ENCODE assay signal across 1 cellular context in the genomic region with DNA sequence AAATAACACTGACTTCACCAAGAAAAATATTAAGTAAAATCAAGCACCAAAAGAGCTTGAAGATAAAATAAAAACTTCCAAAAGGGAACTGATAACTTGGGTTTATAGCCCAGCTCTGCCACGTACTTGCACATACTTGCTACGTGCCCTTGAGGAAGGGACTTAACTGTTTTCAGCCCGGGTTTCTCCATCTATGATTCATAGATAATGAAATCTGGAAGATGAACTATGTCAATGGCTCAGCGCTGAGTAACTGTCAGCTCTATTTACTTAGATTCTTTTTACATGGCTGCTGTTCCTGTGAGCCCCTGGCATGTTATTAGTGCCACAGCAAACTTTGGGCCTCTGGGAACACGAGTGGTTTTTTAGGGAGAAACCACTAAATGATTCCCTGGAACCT.
A peak's percentile ranks its signal among the peaks of the same experiment; 100 is the strongest.
TF ChIP-seq lines count a peak whose summit lies in the region.

No MANE protein-coding gene starts in this region.

TF ChIP-seq in K562, 482 proteins besides CTCF, POLR2A, EP300 and RAD21:
- TF ChIP-seq, protein P1, sequence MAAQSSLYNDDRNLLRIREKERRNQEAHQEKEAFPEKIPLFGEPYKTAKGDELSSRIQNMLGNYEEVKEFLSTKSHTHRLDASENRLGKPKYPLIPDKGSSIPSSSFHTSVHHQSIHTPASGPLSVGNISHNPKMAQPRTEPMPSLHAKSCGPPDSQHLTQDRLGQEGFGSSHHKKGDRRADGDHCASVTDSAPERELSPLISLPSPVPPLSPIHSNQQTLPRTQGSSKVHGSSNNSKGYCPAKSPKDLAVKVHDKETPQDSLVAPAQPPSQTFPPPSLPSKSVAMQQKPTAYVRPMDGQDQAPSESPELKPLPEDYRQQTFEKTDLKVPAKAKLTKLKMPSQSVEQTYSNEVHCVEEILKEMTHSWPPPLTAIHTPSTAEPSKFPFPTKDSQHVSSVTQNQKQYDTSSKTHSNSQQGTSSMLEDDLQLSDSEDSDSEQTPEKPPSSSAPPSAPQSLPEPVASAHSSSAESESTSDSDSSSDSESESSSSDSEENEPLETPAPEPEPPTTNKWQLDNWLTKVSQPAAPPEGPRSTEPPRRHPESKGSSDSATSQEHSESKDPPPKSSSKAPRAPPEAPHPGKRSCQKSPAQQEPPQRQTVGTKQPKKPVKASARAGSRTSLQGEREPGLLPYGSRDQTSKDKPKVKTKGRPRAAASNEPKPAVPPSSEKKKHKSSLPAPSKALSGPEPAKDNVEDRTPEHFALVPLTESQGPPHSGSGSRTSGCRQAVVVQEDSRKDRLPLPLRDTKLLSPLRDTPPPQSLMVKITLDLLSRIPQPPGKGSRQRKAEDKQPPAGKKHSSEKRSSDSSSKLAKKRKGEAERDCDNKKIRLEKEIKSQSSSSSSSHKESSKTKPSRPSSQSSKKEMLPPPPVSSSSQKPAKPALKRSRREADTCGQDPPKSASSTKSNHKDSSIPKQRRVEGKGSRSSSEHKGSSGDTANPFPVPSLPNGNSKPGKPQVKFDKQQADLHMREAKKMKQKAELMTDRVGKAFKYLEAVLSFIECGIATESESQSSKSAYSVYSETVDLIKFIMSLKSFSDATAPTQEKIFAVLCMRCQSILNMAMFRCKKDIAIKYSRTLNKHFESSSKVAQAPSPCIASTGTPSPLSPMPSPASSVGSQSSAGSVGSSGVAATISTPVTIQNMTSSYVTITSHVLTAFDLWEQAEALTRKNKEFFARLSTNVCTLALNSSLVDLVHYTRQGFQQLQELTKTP (IDR thresholded peaks at IDR 0.05; ENCODE audit: low read depth in 1 of 2, partially characterized antibody in 2 of 2) = no peak
- TF ChIP-seq SRSF9 (IDR thresholded peaks at IDR 0.05; ENCODE audit: borderline replicate concordance, low read depth, low read length) (no peak), DACH1 (IDR thresholded peaks at IDR 0.05; ENCODE audit: partially characterized antibody) (no peak), SP2 (IDR thresholded peaks at IDR 0.05; ENCODE audit: extremely low read depth, low read depth, low read length, poor library complexity, severe bottlenecking) (no peak), ZNF274 (IDR thresholded peaks at IDR 0.05; ENCODE audit: borderline replicate concordance, low read depth, low read length) (no peak), FOSL1 (tag; conservative IDR thresholded peaks at IDR 0.05) (peak; percentile 27; the same call in 1 of the 2 replicates)
